ENCODE assay signal across 13 cellular contexts in genomic region chr9:111743275-111743674, GRCh38.
DNase-seq lines count a peak whose midpoint lies in the region; ATAC-seq and TF ChIP-seq lines count a peak whose summit lies in the region.
"Had no signal": no experiment of that assay in that cellular context is flagged by ENCODE, and none has a peak within 500 bp of the region (broad histone marks: within the 10 kb centered on the region; RNA-seq: fewer than 3 reads in every experiment).

No MANE protein-coding gene starts in this region.

- peaks cover 5% of the 10 kb centered on the region for H3K36me3 Mint-ChIP-seq in activated naive CD8-positive, alpha-beta T cell

- peak overlapping the region; percentile 61 for H3K27ac Mint-ChIP-seq in activated naive CD8-positive, alpha-beta T cell

- POLR2A ChIA-PET in AG04449 (lab: Yijun Ruan, JAX), result no interaction called here

- H3K27me3 Mint-ChIP-seq in activated naive CD8-positive, alpha-beta T cell, result no peaks in the 10 kb centered on the region

- H3K4me3 Mint-ChIP-seq in activated naive CD8-positive, alpha-beta T cell, result no peak overlapping the region

- no peak overlapping the region for H3K4me3 ChIP-seq in AG04449 (ENCODE audit: low read depth, low read length)
- H3K4me3 ChIP-seq: spleen, upper lobe of left lung had no signal

- ATAC-seq in GM18907 (IDR thresholded peaks at IDR 0.05; ENCODE audit: unreplicated experiment), result no peak

- no peak for TF ChIP-seq CTCF in AG04449 (IDR thresholded peaks at IDR 0.05; ENCODE audit: insufficient read depth, low read length, missing control alignments)

- CTCF ChIA-PET in AG04449 (lab: Yijun Ruan, JAX), result no interaction called here

- peaks cover 9% of the 10 kb centered on the region for H3K4me1 Mint-ChIP-seq in activated naive CD8-positive, alpha-beta T cell (ENCODE audit: low read depth)

- H3K9me3 Mint-ChIP-seq in activated naive CD8-positive, alpha-beta T cell (ENCODE audit: low read depth), result no peaks in the 10 kb centered on the region

- DNase-seq in AG04449 (ENCODE audit: low read depth, low spot score) (peak; percentile 55), HPDE6-E6E7 (ENCODE audit: extremely low spot score) (peak; percentile 49), kidney glomerular epithelial cell (lab: John Stamatoyannopoulos, UW) (peak; percentile 76), C1 segment of cervical spinal cord (lab: John Stamatoyannopoulos, UW) (no peak), superior temporal gyrus (ENCODE audit: extremely low spot score) (no peak), SKM-1 treated with dmso at 0.1 percent for 144 hours (lab: John Stamatoyannopoulos, UW; ENCODE audit: unreplicated experiment) (no peak)
- DNase-seq: activated CD8-positive, alpha-beta memory T cell treated with anti-CD3 and anti-CD28 coated beads for 24 hours; effector CD8-positive, alpha-beta T cell; mesendoderm; spleen; upper lobe of left lung had no signal

Comparison
In these comparisons a context has a peak if more than half of its experiments do, and no peak if none do; other contexts are left out.
1. DNase-seq: peak in AG04449 (single experiment), HPDE6-E6E7 (single experiment) and kidney glomerular epithelial cell (single experiment); none in C1 segment of cervical spinal cord (0 of 14), superior temporal gyrus (single experiment) and SKM-1 treated with dmso at 0.1 percent for 144 hours (single experiment).